Comparison of ENCODE assay signal across 1 cellular context in the genomic region with DNA sequence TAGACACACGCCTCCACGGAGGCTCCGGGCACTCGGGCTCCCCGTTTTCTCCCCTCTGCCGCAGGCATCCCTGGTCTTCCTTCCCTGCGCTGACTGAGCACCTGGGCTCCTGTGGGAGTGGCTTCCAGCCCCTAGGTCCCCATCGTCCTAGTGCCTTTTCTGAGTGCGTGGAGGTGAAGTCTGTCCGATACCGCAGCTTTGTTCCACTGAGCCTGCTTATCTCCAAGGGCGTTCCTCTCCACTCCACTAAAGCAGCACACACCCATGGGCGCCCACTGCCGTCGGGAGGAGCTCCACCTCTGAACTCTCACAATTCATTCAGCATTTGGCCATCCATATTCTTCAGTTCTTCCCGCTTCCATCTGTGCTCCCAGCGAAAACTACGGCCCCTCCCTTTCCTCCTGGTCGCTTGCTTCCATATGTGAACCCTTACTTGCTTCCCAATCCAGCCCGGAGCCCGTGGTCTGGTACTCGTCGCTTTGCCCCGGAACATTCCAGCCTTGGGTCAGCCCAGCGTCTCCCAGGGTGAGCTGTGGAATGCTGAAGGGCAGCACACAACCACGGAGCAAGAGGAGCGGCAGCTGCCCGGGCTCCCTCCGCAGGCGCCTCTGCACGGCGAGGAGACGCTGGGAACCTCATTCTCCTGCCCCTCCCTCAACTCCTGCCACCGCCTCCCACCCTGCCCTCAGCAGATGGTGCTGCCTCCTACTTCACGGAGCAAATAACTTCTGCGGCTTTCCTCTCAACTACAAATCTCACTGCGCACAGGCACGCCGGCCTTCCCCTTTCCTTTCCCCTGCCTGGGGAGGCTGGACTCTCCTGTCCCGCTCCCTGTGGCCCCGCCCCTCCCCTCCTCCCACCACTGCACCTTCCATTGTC.
A peak's percentile ranks its signal among the peaks of the same experiment; 100 is the strongest.
TF ChIP-seq lines count a peak whose summit lies in the region.

No MANE protein-coding gene starts in this region.

TF ChIP-seq in K562, 482 proteins besides CTCF, POLR2A, EP300 and RAD21 (continued from another document and continues in another):
- TF ChIP-seq DACH1 (IDR thresholded peaks at IDR 0.05; ENCODE audit: partially characterized antibody) = no peak
- TF ChIP-seq NFIC (IDR thresholded peaks at IDR 0.05) = peak; percentile 30
- TF ChIP-seq HDAC1 (IDR thresholded peaks at IDR 0.05) = peak in 1 of 2 experiments; percentile 31; a peak in 1 of 4 replicates
- TF ChIP-seq YY1 (IDR thresholded peaks at IDR 0.05; ENCODE audit: borderline replicate concordance in 1 of 3, control insufficient read depth in 1 of 3, extremely low read depth in 1 of 3, insufficient read depth in 3 of 3, insufficient read length in 1 of 3, insufficient replicate concordance in 2 of 3, low read depth in 1 of 3, low read length in 2 of 3) = peak in 1 of 3 experiments; percentile 23
- TF ChIP-seq ZBTB1 (CRISPR knock-in tag; IDR thresholded peaks at IDR 0.05; ENCODE audit: borderline replicate concordance, low read depth) = 0 out of 2 replicates have a peak, but pooled peaks have one; percentile 52
- TF ChIP-seq ZNF57 (CRISPR knock-in tag; IDR thresholded peaks at IDR 0.05) = no peak
- TF ChIP-seq, protein P1, sequence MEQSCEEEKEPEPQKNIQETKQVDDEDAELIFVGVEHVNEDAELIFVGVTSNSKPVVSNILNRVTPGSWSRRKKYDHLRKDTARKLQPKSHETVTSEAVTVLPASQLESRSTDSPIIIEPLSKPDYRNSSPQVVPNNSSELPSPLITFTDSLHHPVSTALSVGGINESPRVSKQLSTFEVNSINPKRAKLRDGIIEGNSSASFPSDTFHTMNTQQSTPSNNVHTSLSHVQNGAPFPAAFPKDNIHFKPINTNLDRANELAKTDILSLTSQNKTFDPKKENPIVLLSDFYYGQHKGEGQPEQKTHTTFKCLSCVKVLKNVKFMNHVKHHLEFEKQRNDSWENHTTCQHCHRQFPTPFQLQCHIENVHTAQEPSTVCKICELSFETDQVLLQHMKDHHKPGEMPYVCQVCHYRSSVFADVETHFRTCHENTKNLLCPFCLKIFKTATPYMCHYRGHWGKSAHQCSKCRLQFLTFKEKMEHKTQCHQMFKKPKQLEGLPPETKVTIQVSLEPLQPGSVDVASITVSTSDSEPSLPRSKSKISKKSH (CRISPR knock-in tag; IDR thresholded peaks at IDR 0.05) = no peak
- TF ChIP-seq MTA1 (IDR thresholded peaks at IDR 0.05; ENCODE audit: borderline replicate concordance) = peak; percentile 61; the same call in 1 of the 2 replicates
- TF ChIP-seq ZNF431 (CRISPR knock-in tag; IDR thresholded peaks at IDR 0.05) = no peak
- no peak for TF ChIP-seq RBM25 (IDR thresholded peaks at IDR 0.05; ENCODE audit: low read depth, low read length, severe bottlenecking)
- TF ChIP-seq ARID1B (IDR thresholded peaks at IDR 0.05) = peak; percentile 69
- TF ChIP-seq NFRKB (IDR thresholded peaks at IDR 0.05; ENCODE audit: low read depth) = no peak
- TF ChIP-seq SRSF9 (IDR thresholded peaks at IDR 0.05; ENCODE audit: borderline replicate concordance, low read depth, low read length) = no peak
- peak; percentile 81 for TF ChIP-seq KLF1 (tag; IDR thresholded peaks at IDR 0.05)
- no peak for TF ChIP-seq ZNF707 (CRISPR knock-in tag; conservative IDR thresholded peaks at IDR 0.05)
- TF ChIP-seq, protein P2, sequence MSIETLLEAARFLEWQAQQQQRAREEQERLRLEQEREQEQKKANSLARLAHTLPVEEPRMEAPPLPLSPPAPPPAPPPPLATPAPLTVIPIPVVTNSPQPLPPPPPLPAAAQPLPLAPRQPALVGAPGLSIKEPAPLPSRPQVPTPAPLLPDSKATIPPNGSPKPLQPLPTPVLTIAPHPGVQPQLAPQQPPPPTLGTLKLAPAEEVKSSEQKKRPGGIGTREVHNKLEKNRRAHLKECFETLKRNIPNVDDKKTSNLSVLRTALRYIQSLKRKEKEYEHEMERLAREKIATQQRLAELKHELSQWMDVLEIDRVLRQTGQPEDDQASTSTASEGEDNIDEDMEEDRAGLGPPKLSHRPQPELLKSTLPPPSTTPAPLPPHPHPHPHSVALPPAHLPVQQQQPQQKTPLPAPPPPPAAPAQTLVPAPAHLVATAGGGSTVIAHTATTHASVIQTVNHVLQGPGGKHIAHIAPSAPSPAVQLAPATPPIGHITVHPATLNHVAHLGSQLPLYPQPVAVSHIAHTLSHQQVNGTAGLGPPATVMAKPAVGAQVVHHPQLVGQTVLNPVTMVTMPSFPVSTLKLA (conservative IDR thresholded peaks at IDR 0.05) = no peak; a peak in 1 of 4 replicates
- no peak for TF ChIP-seq SIN3A (IDR thresholded peaks at IDR 0.05; ENCODE audit: borderline replicate concordance in 2 of 2, control insufficient read depth in 1 of 2, low read depth in 2 of 2, low read length in 2 of 2)
- no peak for TF ChIP-seq MCM5 (IDR thresholded peaks at IDR 0.05; ENCODE audit: low read depth)
- TF ChIP-seq CSDE1 (IDR thresholded peaks at IDR 0.05) = no peak
- TF ChIP-seq ESRRA (IDR thresholded peaks at IDR 0.05; ENCODE audit: borderline replicate concordance, low read depth) = peak; percentile 28; the same call in 1 of the 2 replicates
- TF ChIP-seq, protein P3, sequence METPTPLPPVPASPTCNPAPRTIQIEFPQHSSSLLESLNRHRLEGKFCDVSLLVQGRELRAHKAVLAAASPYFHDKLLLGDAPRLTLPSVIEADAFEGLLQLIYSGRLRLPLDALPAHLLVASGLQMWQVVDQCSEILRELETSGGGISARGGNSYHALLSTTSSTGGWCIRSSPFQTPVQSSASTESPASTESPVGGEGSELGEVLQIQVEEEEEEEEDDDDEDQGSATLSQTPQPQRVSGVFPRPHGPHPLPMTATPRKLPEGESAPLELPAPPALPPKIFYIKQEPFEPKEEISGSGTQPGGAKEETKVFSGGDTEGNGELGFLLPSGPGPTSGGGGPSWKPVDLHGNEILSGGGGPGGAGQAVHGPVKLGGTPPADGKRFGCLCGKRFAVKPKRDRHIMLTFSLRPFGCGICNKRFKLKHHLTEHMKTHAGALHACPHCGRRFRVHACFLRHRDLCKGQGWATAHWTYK (CRISPR knock-in tag; IDR thresholded peaks at IDR 0.05) = 0 out of 2 replicates have a peak, but pooled peaks have one; percentile 29
- TF ChIP-seq ZNF311 (CRISPR knock-in tag; IDR thresholded peaks at IDR 0.05) = no peak
- no peak for TF ChIP-seq RFX5 (IDR thresholded peaks at IDR 0.05; ENCODE audit: low read depth, low read length)
- TF ChIP-seq MTA3 (IDR thresholded peaks at IDR 0.05; ENCODE audit: borderline replicate concordance) = peak; percentile 77; the same call in 1 of the 2 replicates
- TF ChIP-seq, protein P4, sequence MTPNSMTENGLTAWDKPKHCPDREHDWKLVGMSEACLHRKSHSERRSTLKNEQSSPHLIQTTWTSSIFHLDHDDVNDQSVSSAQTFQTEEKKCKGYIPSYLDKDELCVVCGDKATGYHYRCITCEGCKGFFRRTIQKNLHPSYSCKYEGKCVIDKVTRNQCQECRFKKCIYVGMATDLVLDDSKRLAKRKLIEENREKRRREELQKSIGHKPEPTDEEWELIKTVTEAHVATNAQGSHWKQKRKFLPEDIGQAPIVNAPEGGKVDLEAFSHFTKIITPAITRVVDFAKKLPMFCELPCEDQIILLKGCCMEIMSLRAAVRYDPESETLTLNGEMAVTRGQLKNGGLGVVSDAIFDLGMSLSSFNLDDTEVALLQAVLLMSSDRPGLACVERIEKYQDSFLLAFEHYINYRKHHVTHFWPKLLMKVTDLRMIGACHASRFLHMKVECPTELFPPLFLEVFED (CRISPR knock-in tag; conservative IDR thresholded peaks at IDR 0.05) = no peak
- TF ChIP-seq, protein P5, sequence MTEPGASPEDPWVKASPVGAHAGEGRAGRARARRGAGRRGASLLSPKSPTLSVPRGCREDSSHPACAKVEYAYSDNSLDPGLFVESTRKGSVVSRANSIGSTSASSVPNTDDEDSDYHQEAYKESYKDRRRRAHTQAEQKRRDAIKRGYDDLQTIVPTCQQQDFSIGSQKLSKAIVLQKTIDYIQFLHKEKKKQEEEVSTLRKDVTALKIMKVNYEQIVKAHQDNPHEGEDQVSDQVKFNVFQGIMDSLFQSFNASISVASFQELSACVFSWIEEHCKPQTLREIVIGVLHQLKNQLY (CRISPR knock-in tag; conservative IDR thresholded peaks at IDR 0.05) = no peak
- no peak for TF ChIP-seq PHF20 (IDR thresholded peaks at IDR 0.05; ENCODE audit: partially characterized antibody)
- no peak for TF ChIP-seq CBX1 (IDR thresholded peaks at IDR 0.05; ENCODE audit: low read depth)
- TF ChIP-seq ZEB2 (IDR thresholded peaks at IDR 0.05) = peak; percentile 61; the same call in 1 of the 2 replicates
- peak; percentile 20; the same call in 1 of the 2 replicates for TF ChIP-seq RB1 (IDR thresholded peaks at IDR 0.05; ENCODE audit: low read depth)
- TF ChIP-seq, protein P6, sequence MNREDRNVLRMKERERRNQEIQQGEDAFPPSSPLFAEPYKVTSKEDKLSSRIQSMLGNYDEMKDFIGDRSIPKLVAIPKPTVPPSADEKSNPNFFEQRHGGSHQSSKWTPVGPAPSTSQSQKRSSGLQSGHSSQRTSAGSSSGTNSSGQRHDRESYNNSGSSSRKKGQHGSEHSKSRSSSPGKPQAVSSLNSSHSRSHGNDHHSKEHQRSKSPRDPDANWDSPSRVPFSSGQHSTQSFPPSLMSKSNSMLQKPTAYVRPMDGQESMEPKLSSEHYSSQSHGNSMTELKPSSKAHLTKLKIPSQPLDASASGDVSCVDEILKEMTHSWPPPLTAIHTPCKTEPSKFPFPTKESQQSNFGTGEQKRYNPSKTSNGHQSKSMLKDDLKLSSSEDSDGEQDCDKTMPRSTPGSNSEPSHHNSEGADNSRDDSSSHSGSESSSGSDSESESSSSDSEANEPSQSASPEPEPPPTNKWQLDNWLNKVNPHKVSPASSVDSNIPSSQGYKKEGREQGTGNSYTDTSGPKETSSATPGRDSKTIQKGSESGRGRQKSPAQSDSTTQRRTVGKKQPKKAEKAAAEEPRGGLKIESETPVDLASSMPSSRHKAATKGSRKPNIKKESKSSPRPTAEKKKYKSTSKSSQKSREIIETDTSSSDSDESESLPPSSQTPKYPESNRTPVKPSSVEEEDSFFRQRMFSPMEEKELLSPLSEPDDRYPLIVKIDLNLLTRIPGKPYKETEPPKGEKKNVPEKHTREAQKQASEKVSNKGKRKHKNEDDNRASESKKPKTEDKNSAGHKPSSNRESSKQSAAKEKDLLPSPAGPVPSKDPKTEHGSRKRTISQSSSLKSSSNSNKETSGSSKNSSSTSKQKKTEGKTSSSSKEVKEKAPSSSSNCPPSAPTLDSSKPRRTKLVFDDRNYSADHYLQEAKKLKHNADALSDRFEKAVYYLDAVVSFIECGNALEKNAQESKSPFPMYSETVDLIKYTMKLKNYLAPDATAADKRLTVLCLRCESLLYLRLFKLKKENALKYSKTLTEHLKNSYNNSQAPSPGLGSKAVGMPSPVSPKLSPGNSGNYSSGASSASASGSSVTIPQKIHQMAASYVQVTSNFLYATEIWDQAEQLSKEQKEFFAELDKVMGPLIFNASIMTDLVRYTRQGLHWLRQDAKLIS (CRISPR knock-in tag; IDR thresholded peaks at IDR 0.05) = 0 out of 2 replicates have a peak, but pooled peaks have one; percentile 45
- TF ChIP-seq RHOXF2B (CRISPR knock-in tag; conservative IDR thresholded peaks at IDR 0.05) = no peak
- TF ChIP-seq MTF1 (CRISPR knock-in tag; IDR thresholded peaks at IDR 0.05; ENCODE audit: borderline replicate concordance) = no peak
- peak; percentile 61; the same call in 1 of the 2 replicates for TF ChIP-seq POLR2AphosphoS5 (IDR thresholded peaks at IDR 0.05; ENCODE audit: control insufficient read depth, insufficient read depth, low read depth, low read length)
- no peak for TF ChIP-seq CAMTA2 (CRISPR knock-in tag; conservative IDR thresholded peaks at IDR 0.05)
- peak; percentile 26; the same call in 1 of the 2 replicates for TF ChIP-seq DPF2 (IDR thresholded peaks at IDR 0.05)
- peak; percentile 58; the same call in 1 of the 2 replicates for TF ChIP-seq GATA2 (CRISPR knock-in tag; IDR thresholded peaks at IDR 0.05)
- no peak for TF ChIP-seq SMAD2 (IDR thresholded peaks at IDR 0.05; ENCODE audit: low read depth, low read length)
- peak; percentile 39 for TF ChIP-seq ZNF121 (CRISPR knock-in tag; conservative IDR thresholded peaks at IDR 0.05)
- TF ChIP-seq BCOR (IDR thresholded peaks at IDR 0.05) = peak; percentile 69; the same call in 1 of the 2 replicates
- TF ChIP-seq FOXJ2 (tag; IDR thresholded peaks at IDR 0.05) = no peak
- no peak for TF ChIP-seq IFI16 (CRISPR knock-in tag; IDR thresholded peaks at IDR 0.05)
- no peak for TF ChIP-seq ZNF445 (CRISPR knock-in tag; IDR thresholded peaks at IDR 0.05; ENCODE audit: low read depth)
- TF ChIP-seq, protein P7, sequence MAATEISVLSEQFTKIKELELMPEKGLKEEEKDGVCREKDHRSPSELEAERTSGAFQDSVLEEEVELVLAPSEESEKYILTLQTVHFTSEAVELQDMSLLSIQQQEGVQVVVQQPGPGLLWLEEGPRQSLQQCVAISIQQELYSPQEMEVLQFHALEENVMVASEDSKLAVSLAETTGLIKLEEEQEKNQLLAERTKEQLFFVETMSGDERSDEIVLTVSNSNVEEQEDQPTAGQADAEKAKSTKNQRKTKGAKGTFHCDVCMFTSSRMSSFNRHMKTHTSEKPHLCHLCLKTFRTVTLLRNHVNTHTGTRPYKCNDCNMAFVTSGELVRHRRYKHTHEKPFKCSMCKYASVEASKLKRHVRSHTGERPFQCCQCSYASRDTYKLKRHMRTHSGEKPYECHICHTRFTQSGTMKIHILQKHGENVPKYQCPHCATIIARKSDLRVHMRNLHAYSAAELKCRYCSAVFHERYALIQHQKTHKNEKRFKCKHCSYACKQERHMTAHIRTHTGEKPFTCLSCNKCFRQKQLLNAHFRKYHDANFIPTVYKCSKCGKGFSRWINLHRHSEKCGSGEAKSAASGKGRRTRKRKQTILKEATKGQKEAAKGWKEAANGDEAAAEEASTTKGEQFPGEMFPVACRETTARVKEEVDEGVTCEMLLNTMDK (IDR thresholded peaks at IDR 0.05; ENCODE audit: borderline replicate concordance, insufficient read depth, low read depth, low read length, poor library complexity, severe bottlenecking) = peak; percentile 3
- TF ChIP-seq, protein P8, sequence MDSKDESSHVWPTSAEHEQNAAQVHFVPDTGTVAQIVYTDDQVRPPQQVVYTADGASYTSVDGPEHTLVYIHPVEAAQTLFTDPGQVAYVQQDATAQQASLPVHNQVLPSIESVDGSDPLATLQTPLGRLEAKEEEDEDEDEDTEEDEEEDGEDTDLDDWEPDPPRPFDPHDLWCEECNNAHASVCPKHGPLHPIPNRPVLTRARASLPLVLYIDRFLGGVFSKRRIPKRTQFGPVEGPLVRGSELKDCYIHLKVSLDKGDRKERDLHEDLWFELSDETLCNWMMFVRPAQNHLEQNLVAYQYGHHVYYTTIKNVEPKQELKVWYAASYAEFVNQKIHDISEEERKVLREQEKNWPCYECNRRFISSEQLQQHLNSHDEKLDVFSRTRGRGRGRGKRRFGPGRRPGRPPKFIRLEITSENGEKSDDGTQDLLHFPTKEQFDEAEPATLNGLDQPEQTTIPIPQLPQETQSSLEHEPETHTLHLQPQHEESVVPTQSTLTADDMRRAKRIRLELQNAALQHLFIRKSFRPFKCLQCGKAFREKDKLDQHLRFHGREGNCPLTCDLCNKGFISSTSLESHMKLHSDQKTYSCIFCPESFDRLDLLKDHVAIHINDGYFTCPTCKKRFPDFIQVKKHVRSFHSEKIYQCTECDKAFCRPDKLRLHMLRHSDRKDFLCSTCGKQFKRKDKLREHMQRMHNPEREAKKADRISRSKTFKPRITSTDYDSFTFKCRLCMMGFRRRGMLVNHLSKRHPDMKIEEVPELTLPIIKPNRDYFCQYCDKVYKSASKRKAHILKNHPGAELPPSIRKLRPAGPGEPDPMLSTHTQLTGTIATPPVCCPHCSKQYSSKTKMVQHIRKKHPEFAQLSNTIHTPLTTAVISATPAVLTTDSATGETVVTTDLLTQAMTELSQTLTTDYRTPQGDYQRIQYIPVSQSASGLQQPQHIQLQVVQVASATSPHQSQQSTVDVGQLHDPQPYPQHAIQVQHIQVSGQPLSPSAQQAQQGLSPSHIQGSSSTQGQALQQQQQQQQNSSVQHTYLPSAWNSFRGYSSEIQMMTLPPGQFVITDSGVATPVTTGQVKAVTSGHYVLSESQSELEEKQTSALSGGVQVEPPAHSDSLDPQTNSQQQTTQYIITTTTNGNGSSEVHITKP (IDR thresholded peaks at IDR 0.05; ENCODE audit: partially characterized antibody) = peak; percentile 16
- TF ChIP-seq RNF2 (IDR thresholded peaks at IDR 0.05) = no peak
